In genomic region chr1:47235822-47236221, GRCh38 we compare ENCODE assay signal across 23 cellular contexts. TPM values are rescaled to one million over a fixed set of nuclear protein-coding genes. Genes with fewer than 3 reads are reported as not detected.
DNase-seq lines count a peak whose midpoint lies in the region; ATAC-seq, FAIRE-seq and TF ChIP-seq lines count a peak whose summit lies in the region.
"Had no signal": no experiment of that assay in that cellular context is flagged by ENCODE, and none has a peak within 500 bp of the region (broad histone marks: within the 10 kb centered on the region; RNA-seq: fewer than 3 reads in every experiment).

No MANE protein-coding gene starts in this region.

- TF ChIP-seq CTCF in K562 (IDR thresholded peaks at IDR 0.05 in 2 of 3, conservative IDR thresholded peaks at IDR 0.05 in 1 of 3; ENCODE audit: insufficient read depth in 2 of 3, low read depth in 1 of 3, low read length in 3 of 3) (no peak), upper lobe of left lung (IDR thresholded peaks at IDR 0.05) (no peak)

- BruUV-seq in K562 (replicated peaks; lab: Mats Ljungman, UMichigan) = no TSS peak

- in situ Hi-C loops in K562 (cut with MboI) = no loop called here

- no peak overlapping the region for H3K4me3 ChIP-seq in right cardiac atrium (ENCODE audit: low read length)
- H3K4me3 ChIP-seq in K562 = no peak overlapping the region
- no peak overlapping the region for H3K4me3 ChIP-seq in upper lobe of left lung
- no peak overlapping the region for H3K4me3 ChIP-seq in small intestine (ENCODE audit: low read depth in 1 of 2, low read length in 2 of 2)
- H3K4me3 ChIP-seq: HAP-1 had no signal

- peaks cover 12% of the 10 kb centered on the region for H3K79me2 ChIP-seq in K562 (ENCODE audit: control insufficient read depth, insufficient read depth, low read length)

- H3K4me2 ChIP-seq in K562 (ENCODE audit: insufficient read depth, low read length) = no peak overlapping the region

- CTCF ChIA-PET in K562 (lab: Yijun Ruan, JAX; ENCODE audit: low intra/inter-chr PET ratio) = no interaction called here

- intact Hi-C loops in right cardiac atrium (cut with DNase I) = no loop called here
- intact Hi-C loops in left cardiac atrium (cut with DNase I) = no loop called here
- intact Hi-C loops in K562 (cut with micrococcal nuclease) = no loop called here

- no peaks in the 10 kb centered on the region for H3K9me3 ChIP-seq in right cardiac atrium (ENCODE audit: control insufficient read depth, low read length)
- no peaks in the 10 kb centered on the region for H3K9me3 ChIP-seq in K562 (replicated peaks; ENCODE audit: control insufficient read depth, insufficient read depth, low read depth, low read length)
- no peaks in the 10 kb centered on the region for H3K9me3 ChIP-seq in upper lobe of left lung
- no peaks in the 10 kb centered on the region for H3K9me3 ChIP-seq in small intestine (ENCODE audit: control insufficient read depth, low read depth)
- H3K9me3 ChIP-seq: HAP-1 had no signal

- ATAC-seq in right cardiac atrium (no peak), left cardiac atrium (no peak), K562 (no peak), upper lobe of left lung (ENCODE audit: low FRiP score in 2 of 2) (no peak)
- ATAC-seq: Panc1 had no signal

- no peak for TF ChIP-seq POLR2A in K562 (conservative IDR thresholded peaks at IDR 0.05)
- no peak for TF ChIP-seq POLR2A in upper lobe of left lung (IDR thresholded peaks at IDR 0.05)

- H3K36me3 ChIP-seq in K562 (ENCODE audit: control insufficient read depth, insufficient read depth, low read length) (no peaks in the 10 kb centered on the region), upper lobe of left lung (no peaks in the 10 kb centered on the region), small intestine (ENCODE audit: control insufficient read depth in 2 of 2, insufficient read depth in 2 of 2, low read length in 2 of 2) (no peaks in the 10 kb centered on the region)
- H3K36me3 ChIP-seq: HAP-1 had no signal

- FAIRE-seq in K562 (lab: Jason Lieb, UNC) (no peak), small intestine (lab: Jason Lieb, UNC) (no peak)
- FAIRE-seq: A204.1, HTR-8/SVneo had no signal

- H3K27me3 ChIP-seq in right cardiac atrium (ENCODE audit: control insufficient read depth, insufficient read depth) (no peaks in the 10 kb centered on the region), K562 (ENCODE audit: control insufficient read depth in 2 of 2, insufficient read depth in 2 of 2, low read length in 2 of 2) (no peaks in the 10 kb centered on the region), layer of hippocampus (ENCODE audit: control insufficient read depth, insufficient read depth, low read length) (peaks cover 18% of the 10 kb centered on the region), upper lobe of left lung (peaks cover 0 to 23% (median 16%) of the 10 kb centered on the region in 4 donors), small intestine (ENCODE audit: control insufficient read depth in 2 of 2, insufficient read depth in 2 of 2, low read length in 2 of 2) (peaks cover 0 to 28% of the 10 kb centered on the region in 2 donors)

- POLR2A ChIA-PET in K562 (lab: Yijun Ruan, JAX) = interaction anchor here (1.1 to 1.9 kb wide), 2 partner anchors 10 to 22 kb away, joined by 3 to 7 read pairs; no protein-coding TSS in a partner anchor

- TF ChIP-seq RAD21 in K562 (CRISPR knock-in tag; conservative IDR thresholded peaks at IDR 0.05 in 1 of 2, IDR thresholded peaks at IDR 0.05 in 1 of 2) = no peak

- no peaks in the 10 kb centered on the region for H4K20me1 ChIP-seq in K562 (replicated peaks; ENCODE audit: control insufficient read depth, insufficient read depth, low read length)

- no peaks in the 10 kb centered on the region for H3K9me1 ChIP-seq in K562 (ENCODE audit: control insufficient read depth, insufficient read depth, low read length)

- H3K27ac ChIP-seq in right cardiac atrium (ENCODE audit: low read length) (peak overlapping the region; percentile 14), K562 (ENCODE audit: extremely low read depth, low read depth, low read length) (no peak overlapping the region), layer of hippocampus (ENCODE audit: low read depth, low read length) (peak overlapping the region; percentile 21), upper lobe of left lung (peak overlapping the region; percentile 58 to 91 (median 82)), small intestine (ENCODE audit: low read depth in 1 of 2, low read length in 1 of 2) (peak overlapping the region in 1 of 2 donors; percentile 29)

- H3K9ac ChIP-seq in K562 (ENCODE audit: insufficient read depth in 1 of 2, low read depth in 2 of 2, low read length in 2 of 2) = no peak overlapping the region

- WGBS in right cardiac atrium = 63% methylated on average over 4 of the region's 4 CpGs
- WGBS in K562 (ENCODE audit: insufficient coverage, low coverage, missing lambda C conversion rate) = 75% methylated on average over 4 of the region's 4 CpGs
- WGBS in upper lobe of left lung, 2 donors = 48 to 84% methylated on average over 4 of the region's 4 CpGs
- WGBS in small intestine, 3 donors = 71 to 89% (median 85%) methylated on average over 4 of the region's 4 CpGs

- no peak for DNase-seq in right cardiac atrium
- no peak for DNase-seq in left cardiac atrium
- DNase-seq in K562 (ENCODE audit: extremely low read depth in 1 of 4, low spot score in 3 of 4) = no peak
- DNase-seq in upper lobe of left lung = no peak
- no peak for DNase-seq in EL
- no peak for DNase-seq in NCI-H146 (lab: John Stamatoyannopoulos, UW)
- DNase-seq in small intestine = no peak
- DNase-seq: CD8-positive, alpha-beta memory T cell; DMS79 treated with DMSO at 0.1 percent for 48 hours; MM.1S; NCI-H1105; NCI-H1694; NCI-H2081 treated with DMSO at 0.1 percent for 48 hours; NCI-H446 treated with DMSO at 0.1 percent for 48 hours had no signal

- no peak overlapping the region for H2AFZ ChIP-seq in K562 (ENCODE audit: low read depth, low read length)

- H3K4me1 ChIP-seq in right cardiac atrium (ENCODE audit: control insufficient read depth, insufficient read depth, low read length) (no peaks in the 10 kb centered on the region), K562 (replicated peaks in 1 of 2; ENCODE audit: control insufficient read depth in 2 of 2, insufficient read depth in 2 of 2, low read length in 2 of 2) (peaks cover 46% of the 10 kb centered on the region in 2 experiments), upper lobe of left lung (peaks cover 29 to 51% (median 38%) of the 10 kb centered on the region in 4 donors), small intestine (ENCODE audit: control insufficient read depth in 2 of 2, insufficient read depth in 1 of 2, low read depth in 1 of 2, low read length in 1 of 2) (peaks cover 0 to 3% of the 10 kb centered on the region in 2 donors)

- TF ChIP-seq EP300 in K562 (IDR thresholded peaks at IDR 0.05; ENCODE audit: low read length) (no peak), upper lobe of left lung (IDR thresholded peaks at IDR 0.05) (no peak)

TF ChIP-seq in K562, 482 proteins besides CTCF, POLR2A, EP300 and RAD21 (continues in another document):
- TF ChIP-seq ZNF695 (CRISPR knock-in tag; IDR thresholded peaks at IDR 0.05) (no peak), RBM25 (IDR thresholded peaks at IDR 0.05; ENCODE audit: low read depth, low read length, severe bottlenecking) (peak; percentile 89)

RNA-seq across cellular contexts. Expression of gene TAL1, which starts 3.8 kb away (rescaled TPM):
- total RNA-seq in right cardiac atrium (1 to 10 TPM; 3.6 to 3.9 (median 3.9) TPM), left cardiac atrium (1 to 10 TPM; 4.0 to 5.1 TPM), K562 (2014; rRNA removed) (59.7 and 103 TPM in 2 replicates), K562 (2014; rRNA removed; fragmentation: Illumina TruSeq; extraction: Trizol) (67.6 and 79.8 TPM in 2 replicates), K562 (2015; rRNA removed; fragmentation: Illumina TruSeq; extraction: Trizol) (63.5 and 68.1 TPM in 2 replicates), K562 (2021) (76.5 and 81.3 TPM in 2 replicates), upper lobe of left lung (10 to 100 TPM in 4 of 6 donors, 1 to 10 TPM in 2; 4.2 to 16.4 (median 10.8) TPM)
- polyA plus RNA-seq in right cardiac atrium (3.3 TPM), K562 (2011; rRNA removed) (51.1 and 53.3 TPM in 2 replicates), K562 (2014; fragmentation: Illumina TruSeq; extraction: Trizol) (72.3 and 106 TPM in 2 replicates), K562 (2014; fragmentation: Nextera tagmentation; extraction: Ambion mirVana) (10 to 100 TPM; 18.5 to 22.9 TPM), K562 (2014; rRNA removed) (42.7 and 49.5 TPM in 2 replicates), small intestine (1 to 10 TPM in 1 of 3 donors, under 1 TPM in 2; 0.27 to 4.7 (median 0.45) TPM)
- total RNA-seq in K562 (2011; cell fraction: chromatin; rRNA removed; ENCODE audit: low replicate concordance) = 80.8 and 102 TPM in 2 replicates
- total RNA-seq in K562 (2011; cell fraction: nucleolus; rRNA removed) = 96.7 and 104 TPM in 2 replicates
- total RNA-seq in K562 (2011; cell fraction: nucleoplasm; rRNA removed) = 105 and 124 TPM in 2 replicates
- polyA plus RNA-seq in K562 (2011; cell fraction: cytosol; rRNA removed) = 34.3 and 44.4 TPM in 2 replicates
- 78.7 and 92.4 TPM in 2 replicates for polyA plus RNA-seq in K562 (2011; cell fraction: nucleus; rRNA removed)
- 53.0 and 55.6 TPM in 2 replicates for polyA plus RNA-seq in K562 (2012)
- 55.7 and 60.3 TPM in 2 replicates for polyA minus RNA-seq in K562 (2011; rRNA and poly(A)+ RNA removed)
- polyA minus RNA-seq in K562 (2011; cell fraction: cytosol; rRNA and poly(A)+ RNA removed) = 37.3 and 64.4 TPM in 2 replicates
- polyA minus RNA-seq in K562 (2011; cell fraction: nucleus; rRNA and poly(A)+ RNA removed) = 55.6 and 91.2 TPM in 2 replicates
- total RNA-seq: CD8-positive, alpha-beta memory T cell; G401; LHCN-M2 had no signal
- polyA plus RNA-seq: BJ; CD8-positive, alpha-beta memory T cell had no signal

RNA-seq across cellular contexts. Expression of gene PDZK1IP1, which starts 46.0 kb away (rescaled TPM):
- total RNA-seq in right cardiac atrium = under 1 TPM in 1 of 4 donors, not detected in 3; 0.48 TPM
- 0.23 TPM for polyA plus RNA-seq in right cardiac atrium
- total RNA-seq in left cardiac atrium = 1 to 10 TPM; 1.6 to 1.9 TPM
- total RNA-seq in K562 (2011; cell fraction: chromatin; rRNA removed; ENCODE audit: low replicate concordance) = 0.74 and 1.0 TPM in 2 replicates
- 0.92 and 1.2 TPM in 2 replicates for total RNA-seq in K562 (2011; cell fraction: nucleolus; rRNA removed)
- 1.1 and 1.2 TPM in 2 replicates for total RNA-seq in K562 (2011; cell fraction: nucleoplasm; rRNA removed)
- total RNA-seq in K562 (2014; rRNA removed) = 0.33 and 0.59 TPM in 2 replicates
- total RNA-seq in K562 (2014; rRNA removed; fragmentation: Illumina TruSeq; extraction: Trizol) = not detected in 2 replicates
- not detected in 2 replicates for total RNA-seq in K562 (2015; rRNA removed; fragmentation: Illumina TruSeq; extraction: Trizol)
- 0.33 and 0.49 TPM in 2 replicates for total RNA-seq in K562 (2021)
- polyA plus RNA-seq in K562 (2011; rRNA removed) = 0.17 and 0.64 TPM in 2 replicates
- polyA plus RNA-seq in K562 (2011; cell fraction: cytosol; rRNA removed) = 0.68 and 1.0 TPM in 2 replicates
- polyA plus RNA-seq in K562 (2011; cell fraction: nucleus; rRNA removed) = 0.73 and 1.3 TPM in 2 replicates
- polyA plus RNA-seq in K562 (2012) = 0.48 and 0.66 TPM in 2 replicates
- polyA plus RNA-seq in K562 (2014; fragmentation: Illumina TruSeq; extraction: Trizol) = 0.32 and 0.68 TPM in 2 replicates
- polyA plus RNA-seq in K562 (2014; fragmentation: Nextera tagmentation; extraction: Ambion mirVana) = under 1 TPM; 0.45 to 0.55 TPM
- 0.32 and 0.53 TPM in 2 replicates for polyA plus RNA-seq in K562 (2014; rRNA removed)
- polyA minus RNA-seq in K562 (2011; rRNA and poly(A)+ RNA removed) = not detected in 2 replicates
- not detected in 2 replicates for polyA minus RNA-seq in K562 (2011; cell fraction: cytosol; rRNA and poly(A)+ RNA removed)
- polyA minus RNA-seq in K562 (2011; cell fraction: nucleus; rRNA and poly(A)+ RNA removed) = not detected in 2 replicates
- 10 to 100 TPM; 17.8 to 57.6 (median 41.4) TPM for total RNA-seq in upper lobe of left lung
- polyA plus RNA-seq in small intestine = 100 to 1,000 TPM in 1 of 3 donors, 1 to 10 TPM in 2; 5.1 to 134 (median 7.8) TPM
- total RNA-seq: CD8-positive, alpha-beta memory T cell; G401; LHCN-M2; SK-MEL-5 had no signal
- polyA plus RNA-seq: BJ; CD8-positive, alpha-beta memory T cell had no signal

Comparison
In these comparisons a context has a peak if more than half of its experiments do, and no peak if none do; other contexts are left out.
1. RNA of gene PDZK1IP1, which starts 46.0 kb away (total RNA-seq): 17.8 to 57.6 TPM in upper lobe of left lung; 1.6 to 1.9 TPM in left cardiac atrium, 0.33 to 1.2 TPM in K562 and 0.48 TPM in right cardiac atrium; every median in the first group is over 4 times any median in the second.